In the genomic region with DNA sequence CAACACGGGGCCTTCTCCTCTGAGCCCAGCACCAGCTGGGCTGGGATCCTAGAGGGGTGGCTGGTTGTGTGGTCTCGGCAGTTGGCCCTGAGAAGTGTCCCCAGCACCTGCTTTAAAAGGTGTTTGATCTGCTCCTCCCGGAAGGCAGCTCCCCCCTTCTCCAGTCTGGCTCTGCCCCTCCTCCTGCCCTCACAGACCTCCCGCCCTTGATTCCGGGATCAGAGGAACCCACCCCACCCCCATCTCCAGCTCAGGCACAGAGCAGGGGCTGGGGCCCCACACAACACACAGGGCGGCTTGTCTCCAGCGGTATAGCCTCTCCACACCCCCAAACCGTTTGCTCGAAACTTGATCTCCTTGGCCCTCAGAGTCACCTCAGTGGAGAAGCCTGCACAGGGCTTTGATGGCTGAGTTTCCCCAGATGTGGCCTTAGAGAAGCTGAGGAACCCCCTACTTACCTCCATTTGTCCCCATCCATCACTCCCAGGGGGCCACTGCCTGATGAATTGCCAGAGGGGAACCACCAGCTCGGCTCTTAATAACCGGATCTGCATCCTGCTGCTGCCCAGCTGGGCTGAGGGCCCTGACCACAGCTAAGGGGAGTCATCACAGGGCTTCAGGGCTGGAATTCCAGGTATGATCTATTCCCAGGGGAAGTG, we compare ENCODE assay signal across 1 cellular context.
TF ChIP-seq lines count a peak whose summit lies in the region.

No MANE protein-coding gene starts in this region.

TF ChIP-seq in HEK293, 187 proteins besides CTCF, POLR2A, EP300 and RAD21 (continued from another document and continues in another):
- TF ChIP-seq ZNF175 (tag by site-specific recombination; IDR thresholded peaks at IDR 0.05) (no peak), GLI2 (tag by site-specific recombination; IDR thresholded peaks at IDR 0.05; ENCODE audit: borderline replicate concordance, low read depth) (no peak), ZNF274 (IDR thresholded peaks at IDR 0.05; ENCODE audit: low read length) (no peak), ZNF274 (tag by site-specific recombination; IDR thresholded peaks at IDR 0.05; ENCODE audit: borderline replicate concordance) (no peak), ZNF155 (tag by site-specific recombination; IDR thresholded peaks at IDR 0.05) (no peak), ZFP41 (tag by site-specific recombination; IDR thresholded peaks at IDR 0.05; ENCODE audit: borderline replicate concordance) (no peak), GLI4 (tag by site-specific recombination; IDR thresholded peaks at IDR 0.05) (no peak), ZNF214 (tag by site-specific recombination; IDR thresholded peaks at IDR 0.05; ENCODE audit: borderline replicate concordance) (no peak), SP2 (tag by site-specific recombination; IDR thresholded peaks at IDR 0.05) (no peak), ZIC2 (tag by site-specific recombination; IDR thresholded peaks at IDR 0.05) (peak; percentile 95), ZNF664 (tag by site-specific recombination; IDR thresholded peaks at IDR 0.05) (no peak)
- TF ChIP-seq, protein P1, sequence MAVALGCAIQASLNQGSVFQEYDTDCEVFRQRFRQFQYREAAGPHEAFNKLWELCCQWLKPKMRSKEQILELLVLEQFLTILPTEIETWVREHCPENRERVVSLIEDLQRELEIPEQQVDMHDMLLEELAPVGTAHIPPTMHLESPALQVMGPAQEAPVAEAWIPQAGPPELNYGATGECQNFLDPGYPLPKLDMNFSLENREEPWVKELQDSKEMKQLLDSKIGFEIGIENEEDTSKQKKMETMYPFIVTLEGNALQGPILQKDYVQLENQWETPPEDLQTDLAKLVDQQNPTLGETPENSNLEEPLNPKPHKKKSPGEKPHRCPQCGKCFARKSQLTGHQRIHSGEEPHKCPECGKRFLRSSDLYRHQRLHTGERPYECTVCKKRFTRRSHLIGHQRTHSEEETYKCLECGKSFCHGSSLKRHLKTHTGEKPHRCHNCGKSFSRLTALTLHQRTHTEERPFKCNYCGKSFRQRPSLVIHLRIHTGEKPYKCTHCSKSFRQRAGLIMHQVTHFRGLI (tag by site-specific recombination; IDR thresholded peaks at IDR 0.05), result no peak
- TF ChIP-seq, protein P2, sequence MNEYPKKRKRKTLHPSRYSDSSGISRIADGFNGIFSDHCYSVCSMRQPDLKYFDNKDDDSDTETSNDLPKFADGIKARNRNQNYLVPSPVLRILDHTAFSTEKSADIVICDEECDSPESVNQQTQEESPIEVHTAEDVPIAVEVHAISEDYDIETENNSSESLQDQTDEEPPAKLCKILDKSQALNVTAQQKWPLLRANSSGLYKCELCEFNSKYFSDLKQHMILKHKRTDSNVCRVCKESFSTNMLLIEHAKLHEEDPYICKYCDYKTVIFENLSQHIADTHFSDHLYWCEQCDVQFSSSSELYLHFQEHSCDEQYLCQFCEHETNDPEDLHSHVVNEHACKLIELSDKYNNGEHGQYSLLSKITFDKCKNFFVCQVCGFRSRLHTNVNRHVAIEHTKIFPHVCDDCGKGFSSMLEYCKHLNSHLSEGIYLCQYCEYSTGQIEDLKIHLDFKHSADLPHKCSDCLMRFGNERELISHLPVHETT (tag by site-specific recombination; IDR thresholded peaks at IDR 0.05), result no peak
- TF ChIP-seq, protein P3, sequence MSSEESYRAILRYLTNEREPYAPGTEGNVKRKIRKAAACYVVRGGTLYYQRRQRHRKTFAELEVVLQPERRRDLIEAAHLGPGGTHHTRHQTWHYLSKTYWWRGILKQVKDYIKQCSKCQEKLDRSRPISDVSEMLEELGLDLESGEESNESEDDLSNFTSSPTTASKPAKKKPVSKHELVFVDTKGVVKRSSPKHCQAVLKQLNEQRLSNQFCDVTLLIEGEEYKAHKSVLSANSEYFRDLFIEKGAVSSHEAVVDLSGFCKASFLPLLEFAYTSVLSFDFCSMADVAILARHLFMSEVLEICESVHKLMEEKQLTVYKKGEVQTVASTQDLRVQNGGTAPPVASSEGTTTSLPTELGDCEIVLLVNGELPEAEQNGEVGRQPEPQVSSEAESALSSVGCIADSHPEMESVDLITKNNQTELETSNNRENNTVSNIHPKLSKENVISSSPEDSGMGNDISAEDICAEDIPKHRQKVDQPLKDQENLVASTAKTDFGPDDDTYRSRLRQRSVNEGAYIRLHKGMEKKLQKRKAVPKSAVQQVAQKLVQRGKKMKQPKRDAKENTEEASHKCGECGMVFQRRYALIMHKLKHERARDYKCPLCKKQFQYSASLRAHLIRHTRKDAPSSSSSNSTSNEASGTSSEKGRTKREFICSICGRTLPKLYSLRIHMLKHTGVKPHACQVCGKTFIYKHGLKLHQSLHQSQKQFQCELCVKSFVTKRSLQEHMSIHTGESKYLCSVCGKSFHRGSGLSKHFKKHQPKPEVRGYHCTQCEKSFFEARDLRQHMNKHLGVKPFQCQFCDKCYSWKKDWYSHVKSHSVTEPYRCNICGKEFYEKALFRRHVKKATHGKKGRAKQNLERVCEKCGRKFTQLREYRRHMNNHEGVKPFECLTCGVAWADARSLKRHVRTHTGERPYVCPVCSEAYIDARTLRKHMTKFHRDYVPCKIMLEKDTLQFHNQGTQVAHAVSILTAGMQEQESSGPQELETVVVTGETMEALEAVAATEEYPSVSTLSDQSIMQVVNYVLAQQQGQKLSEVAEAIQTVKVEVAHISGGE (tag by site-specific recombination; conservative IDR thresholded peaks at IDR 0.05; ENCODE audit: low read depth), result no peak
- TF ChIP-seq, protein P4, sequence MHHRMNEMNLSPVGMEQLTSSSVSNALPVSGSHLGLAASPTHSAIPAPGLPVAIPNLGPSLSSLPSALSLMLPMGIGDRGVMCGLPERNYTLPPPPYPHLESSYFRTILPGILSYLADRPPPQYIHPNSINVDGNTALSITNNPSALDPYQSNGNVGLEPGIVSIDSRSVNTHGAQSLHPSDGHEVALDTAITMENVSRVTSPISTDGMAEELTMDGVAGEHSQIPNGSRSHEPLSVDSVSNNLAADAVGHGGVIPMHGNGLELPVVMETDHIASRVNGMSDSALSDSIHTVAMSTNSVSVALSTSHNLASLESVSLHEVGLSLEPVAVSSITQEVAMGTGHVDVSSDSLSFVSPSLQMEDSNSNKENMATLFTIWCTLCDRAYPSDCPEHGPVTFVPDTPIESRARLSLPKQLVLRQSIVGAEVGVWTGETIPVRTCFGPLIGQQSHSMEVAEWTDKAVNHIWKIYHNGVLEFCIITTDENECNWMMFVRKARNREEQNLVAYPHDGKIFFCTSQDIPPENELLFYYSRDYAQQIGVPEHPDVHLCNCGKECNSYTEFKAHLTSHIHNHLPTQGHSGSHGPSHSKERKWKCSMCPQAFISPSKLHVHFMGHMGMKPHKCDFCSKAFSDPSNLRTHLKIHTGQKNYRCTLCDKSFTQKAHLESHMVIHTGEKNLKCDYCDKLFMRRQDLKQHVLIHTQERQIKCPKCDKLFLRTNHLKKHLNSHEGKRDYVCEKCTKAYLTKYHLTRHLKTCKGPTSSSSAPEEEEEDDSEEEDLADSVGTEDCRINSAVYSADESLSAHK (tag by site-specific recombination; IDR thresholded peaks at IDR 0.05), result no peak
- TF ChIP-seq, protein P5, sequence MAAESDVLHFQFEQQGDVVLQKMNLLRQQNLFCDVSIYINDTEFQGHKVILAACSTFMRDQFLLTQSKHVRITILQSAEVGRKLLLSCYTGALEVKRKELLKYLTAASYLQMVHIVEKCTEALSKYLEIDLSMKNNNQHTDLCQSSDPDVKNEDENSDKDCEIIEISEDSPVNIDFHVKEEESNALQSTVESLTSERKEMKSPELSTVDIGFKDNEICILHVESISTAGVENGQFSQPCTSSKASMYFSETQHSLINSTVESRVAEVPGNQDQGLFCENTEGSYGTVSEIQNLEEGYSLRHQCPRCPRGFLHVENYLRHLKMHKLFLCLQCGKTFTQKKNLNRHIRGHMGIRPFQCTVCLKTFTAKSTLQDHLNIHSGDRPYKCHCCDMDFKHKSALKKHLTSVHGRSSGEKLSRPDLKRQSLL (tag by site-specific recombination; IDR thresholded peaks at IDR 0.05), result no peak
- TF ChIP-seq, protein P6, sequence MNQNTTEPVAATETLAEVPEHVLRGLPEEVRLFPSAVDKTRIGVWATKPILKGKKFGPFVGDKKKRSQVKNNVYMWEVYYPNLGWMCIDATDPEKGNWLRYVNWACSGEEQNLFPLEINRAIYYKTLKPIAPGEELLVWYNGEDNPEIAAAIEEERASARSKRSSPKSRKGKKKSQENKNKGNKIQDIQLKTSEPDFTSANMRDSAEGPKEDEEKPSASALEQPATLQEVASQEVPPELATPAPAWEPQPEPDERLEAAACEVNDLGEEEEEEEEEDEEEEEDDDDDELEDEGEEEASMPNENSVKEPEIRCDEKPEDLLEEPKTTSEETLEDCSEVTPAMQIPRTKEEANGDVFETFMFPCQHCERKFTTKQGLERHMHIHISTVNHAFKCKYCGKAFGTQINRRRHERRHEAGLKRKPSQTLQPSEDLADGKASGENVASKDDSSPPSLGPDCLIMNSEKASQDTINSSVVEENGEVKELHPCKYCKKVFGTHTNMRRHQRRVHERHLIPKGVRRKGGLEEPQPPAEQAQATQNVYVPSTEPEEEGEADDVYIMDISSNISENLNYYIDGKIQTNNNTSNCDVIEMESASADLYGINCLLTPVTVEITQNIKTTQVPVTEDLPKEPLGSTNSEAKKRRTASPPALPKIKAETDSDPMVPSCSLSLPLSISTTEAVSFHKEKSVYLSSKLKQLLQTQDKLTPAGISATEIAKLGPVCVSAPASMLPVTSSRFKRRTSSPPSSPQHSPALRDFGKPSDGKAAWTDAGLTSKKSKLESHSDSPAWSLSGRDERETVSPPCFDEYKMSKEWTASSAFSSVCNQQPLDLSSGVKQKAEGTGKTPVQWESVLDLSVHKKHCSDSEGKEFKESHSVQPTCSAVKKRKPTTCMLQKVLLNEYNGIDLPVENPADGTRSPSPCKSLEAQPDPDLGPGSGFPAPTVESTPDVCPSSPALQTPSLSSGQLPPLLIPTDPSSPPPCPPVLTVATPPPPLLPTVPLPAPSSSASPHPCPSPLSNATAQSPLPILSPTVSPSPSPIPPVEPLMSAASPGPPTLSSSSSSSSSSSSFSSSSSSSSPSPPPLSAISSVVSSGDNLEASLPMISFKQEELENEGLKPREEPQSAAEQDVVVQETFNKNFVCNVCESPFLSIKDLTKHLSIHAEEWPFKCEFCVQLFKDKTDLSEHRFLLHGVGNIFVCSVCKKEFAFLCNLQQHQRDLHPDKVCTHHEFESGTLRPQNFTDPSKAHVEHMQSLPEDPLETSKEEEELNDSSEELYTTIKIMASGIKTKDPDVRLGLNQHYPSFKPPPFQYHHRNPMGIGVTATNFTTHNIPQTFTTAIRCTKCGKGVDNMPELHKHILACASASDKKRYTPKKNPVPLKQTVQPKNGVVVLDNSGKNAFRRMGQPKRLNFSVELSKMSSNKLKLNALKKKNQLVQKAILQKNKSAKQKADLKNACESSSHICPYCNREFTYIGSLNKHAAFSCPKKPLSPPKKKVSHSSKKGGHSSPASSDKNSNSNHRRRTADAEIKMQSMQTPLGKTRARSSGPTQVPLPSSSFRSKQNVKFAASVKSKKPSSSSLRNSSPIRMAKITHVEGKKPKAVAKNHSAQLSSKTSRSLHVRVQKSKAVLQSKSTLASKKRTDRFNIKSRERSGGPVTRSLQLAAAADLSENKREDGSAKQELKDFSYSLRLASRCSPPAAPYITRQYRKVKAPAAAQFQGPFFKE (tag by site-specific recombination; IDR thresholded peaks at IDR 0.05; ENCODE audit: borderline replicate concordance), result no peak
- TF ChIP-seq, protein P7, sequence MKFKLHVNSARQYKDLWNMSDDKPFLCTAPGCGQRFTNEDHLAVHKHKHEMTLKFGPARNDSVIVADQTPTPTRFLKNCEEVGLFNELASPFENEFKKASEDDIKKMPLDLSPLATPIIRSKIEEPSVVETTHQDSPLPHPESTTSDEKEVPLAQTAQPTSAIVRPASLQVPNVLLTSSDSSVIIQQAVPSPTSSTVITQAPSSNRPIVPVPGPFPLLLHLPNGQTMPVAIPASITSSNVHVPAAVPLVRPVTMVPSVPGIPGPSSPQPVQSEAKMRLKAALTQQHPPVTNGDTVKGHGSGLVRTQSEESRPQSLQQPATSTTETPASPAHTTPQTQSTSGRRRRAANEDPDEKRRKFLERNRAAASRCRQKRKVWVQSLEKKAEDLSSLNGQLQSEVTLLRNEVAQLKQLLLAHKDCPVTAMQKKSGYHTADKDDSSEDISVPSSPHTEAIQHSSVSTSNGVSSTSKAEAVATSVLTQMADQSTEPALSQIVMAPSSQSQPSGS (tag by site-specific recombination; IDR thresholded peaks at IDR 0.05; ENCODE audit: low read depth), result no peak
- TF ChIP-seq, protein P8, sequence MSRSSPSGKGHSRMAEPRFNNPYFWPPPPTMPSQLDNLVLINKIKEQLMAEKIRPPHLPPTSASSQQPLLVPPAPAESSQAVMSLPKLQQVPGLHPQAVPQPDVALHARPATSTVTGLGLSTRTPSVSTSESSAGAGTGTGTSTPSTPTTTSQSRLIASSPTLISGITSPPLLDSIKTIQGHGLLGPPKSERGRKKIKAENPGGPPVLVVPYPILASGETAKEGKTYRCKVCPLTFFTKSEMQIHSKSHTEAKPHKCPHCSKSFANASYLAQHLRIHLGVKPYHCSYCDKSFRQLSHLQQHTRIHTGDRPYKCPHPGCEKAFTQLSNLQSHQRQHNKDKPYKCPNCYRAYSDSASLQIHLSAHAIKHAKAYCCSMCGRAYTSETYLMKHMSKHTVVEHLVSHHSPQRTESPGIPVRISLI (tag by site-specific recombination; IDR thresholded peaks at IDR 0.05), result no peak
- TF ChIP-seq, protein P9, sequence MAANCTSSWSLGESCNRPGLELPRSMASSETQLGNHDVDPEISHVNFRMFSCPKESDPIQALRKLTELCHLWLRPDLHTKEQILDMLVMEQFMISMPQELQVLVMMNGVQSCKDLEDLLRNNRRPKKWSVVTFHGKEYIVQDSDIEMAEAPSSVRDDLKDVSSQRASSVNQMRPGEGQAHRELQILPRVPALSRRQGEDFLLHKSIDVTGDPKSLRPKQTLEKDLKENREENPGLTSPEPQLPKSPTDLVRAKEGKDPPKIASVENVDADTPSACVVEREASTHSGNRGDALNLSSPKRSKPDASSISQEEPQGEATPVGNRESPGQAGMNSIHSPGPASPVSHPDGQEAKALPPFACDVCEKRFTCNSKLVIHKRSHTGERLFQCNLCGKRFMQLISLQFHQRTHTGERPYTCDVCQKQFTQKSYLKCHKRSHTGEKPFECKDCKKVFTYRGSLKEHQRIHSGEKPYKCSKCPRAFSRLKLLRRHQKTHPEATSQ (tag by site-specific recombination; IDR thresholded peaks at IDR 0.05), result no peak
- TF ChIP-seq, protein P10, sequence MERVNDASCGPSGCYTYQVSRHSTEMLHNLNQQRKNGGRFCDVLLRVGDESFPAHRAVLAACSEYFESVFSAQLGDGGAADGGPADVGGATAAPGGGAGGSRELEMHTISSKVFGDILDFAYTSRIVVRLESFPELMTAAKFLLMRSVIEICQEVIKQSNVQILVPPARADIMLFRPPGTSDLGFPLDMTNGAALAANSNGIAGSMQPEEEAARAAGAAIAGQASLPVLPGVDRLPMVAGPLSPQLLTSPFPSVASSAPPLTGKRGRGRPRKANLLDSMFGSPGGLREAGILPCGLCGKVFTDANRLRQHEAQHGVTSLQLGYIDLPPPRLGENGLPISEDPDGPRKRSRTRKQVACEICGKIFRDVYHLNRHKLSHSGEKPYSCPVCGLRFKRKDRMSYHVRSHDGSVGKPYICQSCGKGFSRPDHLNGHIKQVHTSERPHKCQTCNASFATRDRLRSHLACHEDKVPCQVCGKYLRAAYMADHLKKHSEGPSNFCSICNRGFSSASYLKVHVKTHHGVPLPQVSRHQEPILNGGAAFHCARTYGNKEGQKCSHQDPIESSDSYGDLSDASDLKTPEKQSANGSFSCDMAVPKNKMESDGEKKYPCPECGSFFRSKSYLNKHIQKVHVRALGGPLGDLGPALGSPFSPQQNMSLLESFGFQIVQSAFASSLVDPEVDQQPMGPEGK (tag by site-specific recombination; IDR thresholded peaks at IDR 0.05), result peak; percentile 85
